Comparison of ENCODE assay signal across 2 cellular contexts in the genomic region with DNA sequence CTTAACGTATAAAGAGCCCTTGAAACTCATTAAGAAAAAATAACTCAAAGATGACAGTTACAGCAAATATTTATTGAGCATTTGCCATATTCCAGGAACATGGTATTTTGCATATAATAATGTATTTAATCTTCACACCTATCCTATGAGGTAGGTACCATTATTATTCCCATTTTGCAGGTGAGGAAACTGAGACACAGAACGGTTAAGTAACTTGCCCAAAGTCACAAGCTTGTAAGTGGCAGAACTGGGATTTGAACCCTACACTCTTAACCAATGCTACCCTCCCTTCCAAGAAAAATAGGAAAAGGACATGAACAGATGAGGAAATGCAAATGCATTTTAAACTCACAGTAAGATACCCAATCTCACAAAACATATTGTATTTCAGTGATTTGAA.
TF ChIP-seq lines count a peak whose summit lies in the region.

No MANE protein-coding gene starts in this region.

TF ChIP-seq in HepG2, 621 proteins besides CTCF, POLR2A, EP300 and RAD21:
- TF ChIP-seq ZNF629 (CRISPR knock-in tag; conservative IDR thresholded peaks at IDR 0.05): peak; percentile 78
- no peak for TF ChIP-seq RBM39 (IDR thresholded peaks at IDR 0.05; ENCODE audit: low read depth, low read length, poor library complexity, severe bottlenecking)
TF ChIP-seq in HepG2: peak in this region for 1.

TF ChIP-seq in K562, 482 proteins besides CTCF, POLR2A, EP300 and RAD21:
- TF ChIP-seq SIN3B (IDR thresholded peaks at IDR 0.05; ENCODE audit: low read depth) (no peak), TRIM25 (IDR thresholded peaks at IDR 0.05; ENCODE audit: borderline replicate concordance) (no peak), NCOA2 (IDR thresholded peaks at IDR 0.05; ENCODE audit: partially characterized antibody in 2 of 2) (no peak), RBM25 (IDR thresholded peaks at IDR 0.05; ENCODE audit: low read depth, low read length, severe bottlenecking) (peak; percentile 90), BCOR (IDR thresholded peaks at IDR 0.05) (peak; percentile 68), TCF15 (CRISPR knock-in tag; IDR thresholded peaks at IDR 0.05) (no peak), RBBP5 (IDR thresholded peaks at IDR 0.05; ENCODE audit: borderline replicate concordance, insufficient read depth, low read length, poor library complexity, severe bottlenecking) (no peak)
- TF ChIP-seq, protein P1, sequence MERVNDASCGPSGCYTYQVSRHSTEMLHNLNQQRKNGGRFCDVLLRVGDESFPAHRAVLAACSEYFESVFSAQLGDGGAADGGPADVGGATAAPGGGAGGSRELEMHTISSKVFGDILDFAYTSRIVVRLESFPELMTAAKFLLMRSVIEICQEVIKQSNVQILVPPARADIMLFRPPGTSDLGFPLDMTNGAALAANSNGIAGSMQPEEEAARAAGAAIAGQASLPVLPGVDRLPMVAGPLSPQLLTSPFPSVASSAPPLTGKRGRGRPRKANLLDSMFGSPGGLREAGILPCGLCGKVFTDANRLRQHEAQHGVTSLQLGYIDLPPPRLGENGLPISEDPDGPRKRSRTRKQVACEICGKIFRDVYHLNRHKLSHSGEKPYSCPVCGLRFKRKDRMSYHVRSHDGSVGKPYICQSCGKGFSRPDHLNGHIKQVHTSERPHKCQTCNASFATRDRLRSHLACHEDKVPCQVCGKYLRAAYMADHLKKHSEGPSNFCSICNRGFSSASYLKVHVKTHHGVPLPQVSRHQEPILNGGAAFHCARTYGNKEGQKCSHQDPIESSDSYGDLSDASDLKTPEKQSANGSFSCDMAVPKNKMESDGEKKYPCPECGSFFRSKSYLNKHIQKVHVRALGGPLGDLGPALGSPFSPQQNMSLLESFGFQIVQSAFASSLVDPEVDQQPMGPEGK (CRISPR knock-in tag; IDR thresholded peaks at IDR 0.05; ENCODE audit: borderline replicate concordance): no peak
